Comparison of ENCODE assay signal across 9 cellular contexts in genomic region chr18:49178736-49179135, GRCh38.
DNase-seq lines count a peak whose midpoint lies in the region; ATAC-seq and TF ChIP-seq lines count a peak whose summit lies in the region.
"Had no signal": no experiment of that assay in that cellular context is flagged by ENCODE, and none has a peak within 500 bp of the region (broad histone marks: within the 10 kb centered on the region; RNA-seq: fewer than 3 reads in every experiment).

No MANE protein-coding gene starts in this region.

- ATAC-seq in GM21825 (IDR thresholded peaks at IDR 0.05; ENCODE audit: unreplicated experiment) = no peak
- ATAC-seq in GM18511 (IDR thresholded peaks at IDR 0.05; ENCODE audit: unreplicated experiment) = no peak

- H3K27me3 ChIP-seq in brain microvascular endothelial cell (replicated peaks) = no peaks in the 10 kb centered on the region

- in situ Hi-C loops in brain microvascular endothelial cell (cut with HindIII; ENCODE audit: low pct_ligation_motif_present, low sequenced_read_pairs) = no loop called here

- TF ChIP-seq CTCF in C4-2B (conservative IDR thresholded peaks at IDR 0.05) (peak; percentile 54), HFF-Myc (IDR thresholded peaks at IDR 0.05; ENCODE audit: low read depth, low read length, missing control alignments) (peak; percentile 60), brain microvascular endothelial cell (IDR thresholded peaks at IDR 0.05; ENCODE audit: low read depth, low read length, missing control alignments) (peak; percentile 77), GM20000 (IDR thresholded peaks at IDR 0.05; ENCODE audit: extremely low read depth, missing control alignments) (no peak)

- no peak overlapping the region for H3K27ac ChIP-seq in C4-2B
- H3K27ac ChIP-seq in brain microvascular endothelial cell = no peak overlapping the region

- DNase-seq in HFF-Myc (ENCODE audit: extremely low read depth, low read depth) = peak; percentile 19
- DNase-seq in brain microvascular endothelial cell = peak; percentile 23
- peak; percentile 34 to 56 for DNase-seq in lung microvascular endothelial cell (ENCODE audit: low read depth in 2 of 2)
- no peak for DNase-seq in NOMO-1 (lab: John Stamatoyannopoulos, UW; ENCODE audit: unreplicated experiment in 2 of 2)
- no peak for DNase-seq in GM20000 (ENCODE audit: low spot score)
- DNase-seq: stimulated activated CD4-positive, alpha-beta T cell treated with anti-CD3 and anti-CD28 coated beads, Interleukin-4, amount 100 ng/mL, for 1 hour had no signal

- H3K4me3 ChIP-seq in HFF-Myc (replicated peaks; ENCODE audit: low read depth, low read length) (no peak overlapping the region), brain microvascular endothelial cell (ENCODE audit: low read depth, low read length) (no peak overlapping the region)

- no peaks in the 10 kb centered on the region for H3K36me3 ChIP-seq in brain microvascular endothelial cell (replicated peaks)

Comparison
In these comparisons a context has a peak if more than half of its experiments do, and no peak if none do; other contexts are left out.
1. DNase-seq: peak in HFF-Myc (single experiment), brain microvascular endothelial cell (single experiment) and lung microvascular endothelial cell (2 of 2); none in NOMO-1 (0 of 2) and GM20000 (single experiment).